Comparison of ENCODE assay signal across 10 cellular contexts in genomic region chr10:3853016-3853415, GRCh38.
DNase-seq lines count a peak whose midpoint lies in the region; ATAC-seq, FAIRE-seq and TF ChIP-seq lines count a peak whose summit lies in the region.
"Had no signal": no experiment of that assay in that cellular context is flagged by ENCODE, and none has a peak within 500 bp of the region (broad histone marks: within the 10 kb centered on the region; RNA-seq: fewer than 3 reads in every experiment).

No MANE protein-coding gene starts in this region.

- TF ChIP-seq POLR2A in GM12892 (IDR thresholded peaks at IDR 0.05; ENCODE audit: low read depth, low read length): no peak

- H3K36me3 Mint-ChIP-seq in HFFc6 (ENCODE audit: low read depth): no peaks in the 10 kb centered on the region; the same call in 1 of the 2 replicates
- no peaks in the 10 kb centered on the region for H3K36me3 Mint-ChIP-seq in activated T-helper 2 cell treated with anti-CD3 and anti-CD28 coated beads, Interferon-gamma antibody, Interleukin-2, Interleukin-4, amounts not matched to agents 10 μg/mL and 5 μg/mL and 100 μg/mL, durations not matched to agents 14 hours and 24 hours and 36 hours (ENCODE audit: low read depth)
- peaks cover 6% of the 10 kb centered on the region for H3K36me3 Mint-ChIP-seq in stimulated activated effector memory CD8-positive, alpha-beta T cell treated with anti-CD3 and anti-CD28 coated beads, Interleukin-12 subunit alpha, Interleukin-12 subunit beta, amount 100 ng/mL, for 72 hours

- H3K4me3 Mint-ChIP-seq in HFFc6: no peak overlapping the region
- no peak overlapping the region for H3K4me3 Mint-ChIP-seq in activated T-helper 2 cell treated with anti-CD3 and anti-CD28 coated beads, Interferon-gamma antibody, Interleukin-2, Interleukin-4, amounts not matched to agents 10 μg/mL and 5 μg/mL and 100 μg/mL, durations not matched to agents 14 hours and 24 hours and 36 hours (ENCODE audit: low read depth)
- H3K4me3 Mint-ChIP-seq in stimulated activated effector memory CD8-positive, alpha-beta T cell treated with anti-CD3 and anti-CD28 coated beads, Interleukin-12 subunit alpha, Interleukin-12 subunit beta, amount 100 ng/mL, for 72 hours: no peak overlapping the region

- H3K27me3 Mint-ChIP-seq in HFFc6 (ENCODE audit: insufficient read depth): no peaks in the 10 kb centered on the region
- no peaks in the 10 kb centered on the region for H3K27me3 Mint-ChIP-seq in activated T-helper 2 cell treated with anti-CD3 and anti-CD28 coated beads, Interferon-gamma antibody, Interleukin-2, Interleukin-4, amounts not matched to agents 10 μg/mL and 5 μg/mL and 100 μg/mL, durations not matched to agents 14 hours and 24 hours and 36 hours (ENCODE audit: low read depth)

- no peak for TF ChIP-seq CTCF in HFFc6 (IDR thresholded peaks at IDR 0.05)

- intact Hi-C loops in activated T-helper 2 cell treated with anti-CD3 and anti-CD28 coated beads, Interferon-gamma antibody, Interleukin-2, Interleukin-4, amounts not matched to agents 10 μg/mL and 5 μg/mL and 100 μg/mL, durations not matched to agents 14 hours and 24 hours and 36 hours (cut with micrococcal nuclease): loop anchor here (2.0 to 5.0 kb wide), 2 partner anchors 16 to 96 kb away; no protein-coding TSS in a partner anchor

- DNase-seq in HFFc6 (no peak), kidney tubule cell (ENCODE audit: low spot score) (peak; percentile 30), GM12892 (ENCODE audit: insufficient read length) (no peak)
- DNase-seq in activated T-helper 2 cell treated with anti-CD3 and anti-CD28 coated beads, Interferon-gamma antibody, Interleukin-2, Interleukin-4, amounts not matched to agents 10 μg/mL and 5 μg/mL and 100 μg/mL, durations not matched to agents 14 hours and 24 hours and 36 hours (ENCODE audit: low spot score): no peak
- DNase-seq in stimulated activated effector memory CD8-positive, alpha-beta T cell treated with anti-CD3 and anti-CD28 coated beads, Interleukin-12 subunit alpha, Interleukin-12 subunit beta, amount 100 ng/mL, for 72 hours (ENCODE audit: low spot score in 2 of 2): no peak
- DNase-seq: KG1, NCI-H524 had no signal

- FAIRE-seq in GM12892 (lab: Jason Lieb, UNC): no peak

- H3K27ac Mint-ChIP-seq in HFFc6: peak overlapping the region; percentile 98
- peak overlapping the region; percentile 37 for H3K27ac Mint-ChIP-seq in activated T-helper 2 cell treated with anti-CD3 and anti-CD28 coated beads, Interferon-gamma antibody, Interleukin-2, Interleukin-4, amounts not matched to agents 10 μg/mL and 5 μg/mL and 100 μg/mL, durations not matched to agents 14 hours and 24 hours and 36 hours
- peak overlapping the region; percentile 98 for H3K27ac Mint-ChIP-seq in stimulated activated effector memory CD8-positive, alpha-beta T cell treated with anti-CD3 and anti-CD28 coated beads, Interleukin-12 subunit alpha, Interleukin-12 subunit beta, amount 100 ng/mL, for 72 hours

- H3K4me1 Mint-ChIP-seq in HFFc6 (ENCODE audit: low read depth): peaks cover 59% of the 10 kb centered on the region
- peaks cover 41% of the 10 kb centered on the region for H3K4me1 Mint-ChIP-seq in activated T-helper 2 cell treated with anti-CD3 and anti-CD28 coated beads, Interferon-gamma antibody, Interleukin-2, Interleukin-4, amounts not matched to agents 10 μg/mL and 5 μg/mL and 100 μg/mL, durations not matched to agents 14 hours and 24 hours and 36 hours (ENCODE audit: low read depth)
- H3K4me1 Mint-ChIP-seq in stimulated activated effector memory CD8-positive, alpha-beta T cell treated with anti-CD3 and anti-CD28 coated beads, Interleukin-12 subunit alpha, Interleukin-12 subunit beta, amount 100 ng/mL, for 72 hours: peaks cover 54% of the 10 kb centered on the region

- no peak for ATAC-seq in stimulated activated effector memory CD8-positive, alpha-beta T cell treated with anti-CD3 and anti-CD28 coated beads, Interleukin-12 subunit alpha, Interleukin-12 subunit beta, amount 100 ng/mL, for 72 hours
- no peak for ATAC-seq in GM21390 (IDR thresholded peaks at IDR 0.05; ENCODE audit: unreplicated experiment)
- no peak for ATAC-seq in GM18511 (IDR thresholded peaks at IDR 0.05; ENCODE audit: unreplicated experiment)
- no peak for ATAC-seq in GM21825 (IDR thresholded peaks at IDR 0.05; ENCODE audit: unreplicated experiment)

- no peaks in the 10 kb centered on the region for H3K9me3 Mint-ChIP-seq in HFFc6
- H3K9me3 Mint-ChIP-seq in activated T-helper 2 cell treated with anti-CD3 and anti-CD28 coated beads, Interferon-gamma antibody, Interleukin-2, Interleukin-4, amounts not matched to agents 10 μg/mL and 5 μg/mL and 100 μg/mL, durations not matched to agents 14 hours and 24 hours and 36 hours: no peaks in the 10 kb centered on the region
- H3K9me3 Mint-ChIP-seq in stimulated activated effector memory CD8-positive, alpha-beta T cell treated with anti-CD3 and anti-CD28 coated beads, Interleukin-12 subunit alpha, Interleukin-12 subunit beta, amount 100 ng/mL, for 72 hours: no peaks in the 10 kb centered on the region

Comparison
In these comparisons a context has a peak if more than half of its experiments do, and no peak if none do; other contexts are left out.
1. H3K27ac Mint-ChIP-seq: peak in every context shown above with its lines; median percentile 98 in HFFc6; 98 in stimulated activated effector memory CD8-positive, alpha-beta T cell treated with anti-CD3 and anti-CD28 coated beads, Interleukin-12 subunit alpha, Interleukin-12 subunit beta, amount 100 ng/mL, for 72 hours; 37 in activated T-helper 2 cell treated with anti-CD3 and anti-CD28 coated beads, Interferon-gamma antibody, Interleukin-2, Interleukin-4, amounts not matched to agents 10 μg/mL and 5 μg/mL and 100 μg/mL, durations not matched to agents 14 hours and 24 hours and 36 hours.